1 cellular context compared by ENCODE assay signal in the genomic region with DNA sequence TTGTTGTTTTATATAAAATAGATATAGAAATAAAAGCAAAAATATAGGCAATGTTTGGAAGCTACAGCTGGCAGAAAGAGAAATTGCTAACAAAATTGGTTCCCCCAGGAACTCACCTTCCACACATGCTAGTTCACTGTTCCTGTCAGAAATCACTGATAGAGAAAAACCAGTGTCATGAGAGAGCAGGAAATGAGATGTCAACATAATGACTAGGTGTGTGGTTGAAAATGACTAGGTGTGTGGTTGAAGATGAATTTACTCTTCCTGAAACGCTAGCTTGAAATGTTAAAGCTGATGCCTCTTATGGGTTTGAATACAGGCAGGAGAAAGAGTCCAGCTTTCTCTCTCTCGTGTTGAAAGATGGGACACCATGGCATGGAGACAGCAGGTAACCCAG.
A peak's percentile ranks its signal among the peaks of the same experiment; 100 is the strongest.
TF ChIP-seq lines count a peak whose summit lies in the region.

No MANE protein-coding gene starts in this region.

TF ChIP-seq in GM12878, 131 proteins besides CTCF, POLR2A, EP300 and RAD21 (continued from another document):
- TF ChIP-seq, protein P1, sequence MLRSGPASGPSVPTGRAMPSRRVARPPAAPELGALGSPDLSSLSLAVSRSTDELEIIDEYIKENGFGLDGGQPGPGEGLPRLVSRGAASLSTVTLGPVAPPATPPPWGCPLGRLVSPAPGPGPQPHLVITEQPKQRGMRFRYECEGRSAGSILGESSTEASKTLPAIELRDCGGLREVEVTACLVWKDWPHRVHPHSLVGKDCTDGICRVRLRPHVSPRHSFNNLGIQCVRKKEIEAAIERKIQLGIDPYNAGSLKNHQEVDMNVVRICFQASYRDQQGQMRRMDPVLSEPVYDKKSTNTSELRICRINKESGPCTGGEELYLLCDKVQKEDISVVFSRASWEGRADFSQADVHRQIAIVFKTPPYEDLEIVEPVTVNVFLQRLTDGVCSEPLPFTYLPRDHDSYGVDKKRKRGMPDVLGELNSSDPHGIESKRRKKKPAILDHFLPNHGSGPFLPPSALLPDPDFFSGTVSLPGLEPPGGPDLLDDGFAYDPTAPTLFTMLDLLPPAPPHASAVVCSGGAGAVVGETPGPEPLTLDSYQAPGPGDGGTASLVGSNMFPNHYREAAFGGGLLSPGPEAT (IDR thresholded peaks at IDR 0.05; ENCODE audit: low read depth): peak; percentile 88
- no peak for TF ChIP-seq NFYA (IDR thresholded peaks at IDR 0.05; ENCODE audit: borderline replicate concordance, low read depth, low read length)
